In genomic region chr6:108841377-108841855, GRCh38 we compare ENCODE assay signal across 21 cellular contexts. TPM values are rescaled to one million over a fixed set of nuclear protein-coding genes. Genes with fewer than 3 reads are reported as not detected.
DNase-seq lines count a peak whose midpoint lies in the region; ATAC-seq and TF ChIP-seq lines count a peak whose summit lies in the region.
"Had no signal": no experiment of that assay in that cellular context is flagged by ENCODE, and none has a peak within 500 bp of the region (broad histone marks: within the 10 kb centered on the region; RNA-seq: fewer than 3 reads in every experiment).

No MANE protein-coding gene starts in this region.

- H3K9me3 ChIP-seq in lower lobe of right lung, result no peaks in the 10 kb centered on the region

- ATAC-seq in lower lobe of right lung, result peak; percentile 25 to 73
- ATAC-seq in stimulated activated effector memory CD8-positive, alpha-beta T cell treated with anti-CD3 and anti-CD28 coated beads, Interleukin-12 subunit alpha, Interleukin-12 subunit beta, amount 100 ng/mL, for 72 hours, result no peak
- ATAC-seq: activated CD4-positive, alpha-beta T cell treated with anti-CD3 and anti-CD28 coated beads for 36 hours; naive thymus-derived CD8-positive, alpha-beta T cell had no signal

- peak overlapping the region; percentile 34 for H3K4me2 ChIP-seq in KMS-11
- H3K4me2 ChIP-seq: PC-9 had no signal

- TF ChIP-seq CTCF in KMS-11 (conservative IDR thresholded peaks at IDR 0.05; ENCODE audit: low read depth, low read length) (no peak), lower lobe of right lung (IDR thresholded peaks at IDR 0.05) (no peak), foreskin fibroblast (IDR thresholded peaks at IDR 0.05; ENCODE audit: low read depth, low read length) (no peak)

- peaks cover 34% of the 10 kb centered on the region for H3K4me1 Mint-ChIP-seq in stimulated activated effector memory CD8-positive, alpha-beta T cell treated with anti-CD3 and anti-CD28 coated beads, Interleukin-12 subunit alpha, Interleukin-12 subunit beta, amount 100 ng/mL, for 72 hours

- intact Hi-C loops in lower lobe of right lung (cut with DNase I), result no loop called here

- DNase-seq in UCSD-AML1 (lab: John Stamatoyannopoulos, UW; ENCODE audit: unreplicated experiment) (peak; percentile 24), lower lobe of right lung (peak; percentile 50), foreskin fibroblast (no peak)
- no peak for DNase-seq in stimulated activated effector memory CD8-positive, alpha-beta T cell treated with anti-CD3 and anti-CD28 coated beads, Interleukin-12 subunit alpha, Interleukin-12 subunit beta, amount 100 ng/mL, for 72 hours (ENCODE audit: low spot score in 2 of 2)
- no peak for DNase-seq in stimulated activated CD4-positive, alpha-beta T cell treated with anti-CD3 and anti-CD28 coated beads, Interleukin-4, amount 100 ng/mL, for 4 hours
- DNase-seq in activated effector memory CD4-positive, alpha-beta T cell treated with Interleukin-2 at 50 U/mL for 16 hours, result no peak
- DNase-seq: activated CD4-positive, alpha-beta T cell treated with anti-CD3 and anti-CD28 coated beads for 36 hours; central memory CD4-positive, alpha-beta T cell; DMS79; H7; immature natural killer cell; naive thymus-derived CD8-positive, alpha-beta T cell; NCI-H146; NCI-H446 treated with DMSO at 0.1 percent for 48 hours; PC-9; retina had no signal

- H3K79me2 ChIP-seq in KMS-11 (ENCODE audit: insufficient read depth, low read depth), result no peaks in the 10 kb centered on the region

- H3K36me3 Mint-ChIP-seq in stimulated activated effector memory CD8-positive, alpha-beta T cell treated with anti-CD3 and anti-CD28 coated beads, Interleukin-12 subunit alpha, Interleukin-12 subunit beta, amount 100 ng/mL, for 72 hours, result peaks cover 6% of the 10 kb centered on the region
- H3K36me3 Mint-ChIP-seq: activated naive CD8-positive, alpha-beta T cell; immature natural killer cell; naive thymus-derived CD8-positive, alpha-beta T cell had no signal

- no peaks in the 10 kb centered on the region for H4K20me1 ChIP-seq in KMS-11 (ENCODE audit: insufficient read depth)

- H3K4me3 ChIP-seq in KMS-11 (IDR thresholded peaks at IDR 0.05; ENCODE audit: insufficient read depth, low read depth, low read length) (no peak overlapping the region), lower lobe of right lung (no peak overlapping the region), foreskin fibroblast (ENCODE audit: low read depth in 1 of 2, low read length in 2 of 2) (no peak overlapping the region)
- H3K4me3 ChIP-seq: PC-9 had no signal

- H3K4me3 Mint-ChIP-seq in stimulated activated effector memory CD8-positive, alpha-beta T cell treated with anti-CD3 and anti-CD28 coated beads, Interleukin-12 subunit alpha, Interleukin-12 subunit beta, amount 100 ng/mL, for 72 hours, result no peak overlapping the region
- H3K4me3 Mint-ChIP-seq: activated CD4-positive, alpha-beta T cell treated with anti-CD3 and anti-CD28 coated beads for 36 hours; activated naive CD8-positive, alpha-beta T cell; naive thymus-derived CD8-positive, alpha-beta T cell; stimulated activated naive CD8-positive, alpha-beta T cell treated with anti-CD3 and anti-CD28 coated beads, Interleukin-15, Interleukin-2, amounts not matched to agents 100 ng/mL and 50 ng/mL, for 24 hours; T-helper 1 cell treated with Interleukin-12 subunit alpha and Interleukin-12 subunit beta and Interleukin-4 antibody, amounts not matched to agents 30 μg/mL and 1 μg/mL, for 36 hours had no signal

- peak overlapping the region; percentile 0; the same call in 1 of the 2 replicates for H2AFZ ChIP-seq in KMS-11 (ENCODE audit: low read depth)
- H2AFZ ChIP-seq: PC-9 had no signal

- H3K4me1 ChIP-seq in KMS-11 (ENCODE audit: low read depth, poor library complexity, severe bottlenecking), result peaks cover 49% of the 10 kb centered on the region
- H3K4me1 ChIP-seq in lower lobe of right lung, result peaks cover 16% of the 10 kb centered on the region

- peak overlapping the region; percentile 0 for H3K27ac Mint-ChIP-seq in stimulated activated effector memory CD8-positive, alpha-beta T cell treated with anti-CD3 and anti-CD28 coated beads, Interleukin-12 subunit alpha, Interleukin-12 subunit beta, amount 100 ng/mL, for 72 hours
- H3K27ac Mint-ChIP-seq: activated CD4-positive, alpha-beta T cell treated with anti-CD3 and anti-CD28 coated beads for 36 hours; activated naive CD8-positive, alpha-beta T cell; stimulated activated naive CD8-positive, alpha-beta T cell treated with anti-CD3 and anti-CD28 coated beads, Interleukin-15, Interleukin-2, amounts not matched to agents 100 ng/mL and 50 ng/mL, for 24 hours; T-helper 1 cell treated with Interleukin-12 subunit alpha and Interleukin-12 subunit beta and Interleukin-4 antibody, amounts not matched to agents 30 μg/mL and 1 μg/mL, for 36 hours had no signal

- no peak overlapping the region; the same call in 1 of the 2 replicates for H3K9ac ChIP-seq in KMS-11

- no peaks in the 10 kb centered on the region for H3K9me3 Mint-ChIP-seq in stimulated activated effector memory CD8-positive, alpha-beta T cell treated with anti-CD3 and anti-CD28 coated beads, Interleukin-12 subunit alpha, Interleukin-12 subunit beta, amount 100 ng/mL, for 72 hours
- H3K9me3 Mint-ChIP-seq: IgD-negative memory B cell; immature natural killer cell; naive thymus-derived CD8-positive, alpha-beta T cell; stimulated activated naive CD8-positive, alpha-beta T cell treated with anti-CD3 and anti-CD28 coated beads, Interleukin-15, Interleukin-2, amounts not matched to agents 100 ng/mL and 50 ng/mL, for 24 hours; T-helper 1 cell treated with Interleukin-12 subunit alpha and Interleukin-12 subunit beta and Interleukin-4 antibody, amounts not matched to agents 30 μg/mL and 1 μg/mL, for 36 hours had no signal

- H3K27ac ChIP-seq in KMS-11, result peak overlapping the region; percentile 32; the same call in 1 of the 2 replicates
- peak overlapping the region; percentile 61 for H3K27ac ChIP-seq in lower lobe of right lung
- H3K27ac ChIP-seq: PC-9 had no signal

- H3K36me3 ChIP-seq in KMS-11 (ENCODE audit: insufficient read depth), result no peaks in the 10 kb centered on the region
- no peaks in the 10 kb centered on the region for H3K36me3 ChIP-seq in lower lobe of right lung

- H3K27me3 ChIP-seq in KMS-11 (ENCODE audit: insufficient read depth, low read depth) (no peaks in the 10 kb centered on the region), lower lobe of right lung (ENCODE audit: low read depth) (no peaks in the 10 kb centered on the region)

RNA-seq across cellular contexts. Expression of gene ARMC2, which starts 6.8 kb away (rescaled TPM):
- total RNA-seq in lower lobe of right lung, result 10.8 TPM

Comparison
In these comparisons a context has a peak if more than half of its experiments do, and no peak if none do; other contexts are left out.
1. DNase-seq: peak in UCSD-AML1 (single experiment) and lower lobe of right lung (single experiment); none in stimulated activated effector memory CD8-positive, alpha-beta T cell treated with anti-CD3 and anti-CD28 coated beads, Interleukin-12 subunit alpha, Interleukin-12 subunit beta, amount 100 ng/mL, for 72 hours (0 of 2), stimulated activated CD4-positive, alpha-beta T cell treated with anti-CD3 and anti-CD28 coated beads, Interleukin-4, amount 100 ng/mL, for 4 hours (0 of 2), activated effector memory CD4-positive, alpha-beta T cell treated with Interleukin-2 at 50 U/mL for 16 hours (single experiment) and foreskin fibroblast (0 of 2).